11 cellular contexts compared by ENCODE assay signal in the genomic region with DNA sequence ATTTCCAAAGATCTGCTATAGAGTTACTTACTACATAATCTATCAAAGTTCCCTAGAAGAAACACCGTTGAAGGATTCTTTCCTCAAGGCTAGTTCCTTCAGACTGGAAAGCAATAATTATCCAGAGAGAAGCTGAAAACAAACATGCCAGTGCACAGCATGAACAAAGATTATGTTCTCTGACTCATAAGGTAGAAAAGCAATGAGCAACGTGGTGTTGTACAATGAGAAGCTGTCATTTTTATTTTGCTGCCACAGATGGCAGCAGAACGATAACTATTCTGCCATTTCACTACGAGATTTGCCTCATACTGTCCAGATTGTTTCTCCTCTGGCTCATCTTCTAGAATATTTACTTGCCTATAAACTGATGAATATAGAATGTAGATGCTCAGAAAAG. TPM values are rescaled to one million over a fixed set of nuclear protein-coding genes. Genes with fewer than 3 reads are reported as not detected.
A peak's percentile ranks its signal among the peaks of the same experiment; 100 is the strongest.
DNase-seq lines count a peak whose midpoint lies in the region; ATAC-seq and TF ChIP-seq lines count a peak whose summit lies in the region.
"Had no signal": no experiment of that assay in that cellular context is flagged by ENCODE, and none has a peak within 500 bp of the region (broad histone marks: within the 10 kb centered on the region; RNA-seq: fewer than 3 reads in every experiment).

No MANE protein-coding gene starts in this region.

- DNase-seq in ELR (ENCODE audit: low read depth) (peak; percentile 72), NCI-H2227 treated with DMSO at 0.1 percent for 48 hours (lab: John Stamatoyannopoulos, UW) (peak; percentile 75), cardiac fibroblast (ENCODE audit: low read depth in 2 of 2) (peak; percentile 57 to 72), osteocyte (ENCODE audit: extremely low spot score, unreplicated experiment) (no peak), left ventricle myocardium inferior (no peak)
- no peak for DNase-seq in activated CD4-positive, alpha-beta T cell treated with anti-CD3 and anti-CD28 coated beads for 4 hours
- DNase-seq: activated T-cell treated with anti-CD3 and anti-CD28 coated beads for 4 hours, NCI-H1694, T-helper 1 cell had no signal

- peaks cover 3% of the 10 kb centered on the region for H3K36me3 Mint-ChIP-seq in osteocyte (ENCODE audit: unreplicated experiment)

- peak overlapping the region; percentile 69 for H3K27ac Mint-ChIP-seq in osteocyte (ENCODE audit: unreplicated experiment)
- H3K27ac Mint-ChIP-seq: dendritic cell treated with granulocyte-macrophage colony-stimulating factor and Interleukin-4, amounts not matched to agents 40 ng/mL and 50 ng/mL, for 4 days had no signal

- no peaks in the 10 kb centered on the region for H3K9me3 ChIP-seq in left ventricle myocardium inferior (replicated peaks)

- H3K36me3 ChIP-seq in left ventricle myocardium inferior = no peaks in the 10 kb centered on the region

- H3K4me3 Mint-ChIP-seq in osteocyte (ENCODE audit: unreplicated experiment) = no peak overlapping the region
- H3K4me3 Mint-ChIP-seq: dendritic cell treated with granulocyte-macrophage colony-stimulating factor and Interleukin-4, amounts not matched to agents 40 ng/mL and 50 ng/mL, for 4 days had no signal

- H3K27me3 Mint-ChIP-seq in osteocyte (ENCODE audit: unreplicated experiment) = no peaks in the 10 kb centered on the region
- H3K27me3 Mint-ChIP-seq: dendritic cell treated with granulocyte-macrophage colony-stimulating factor and Interleukin-4, amounts not matched to agents 40 ng/mL and 50 ng/mL, for 4 days had no signal

- no peaks in the 10 kb centered on the region for H3K9me3 Mint-ChIP-seq in osteocyte (ENCODE audit: unreplicated experiment)

- no peaks in the 10 kb centered on the region for H3K4me1 ChIP-seq in left ventricle myocardium inferior

- H3K27me3 ChIP-seq in left ventricle myocardium inferior (ENCODE audit: low read depth) = no peaks in the 10 kb centered on the region

- peaks cover 23% of the 10 kb centered on the region for H3K4me1 Mint-ChIP-seq in osteocyte (ENCODE audit: unreplicated experiment)

- TF ChIP-seq CTCF in cardiac fibroblast (IDR thresholded peaks at IDR 0.05; ENCODE audit: low read depth, low read length) (peak; percentile 16), osteocyte (IDR thresholded peaks at IDR 0.05) (peak; percentile 46), left ventricle myocardium inferior (IDR thresholded peaks at IDR 0.05; ENCODE audit: borderline replicate concordance) (no peak)

- H3K4me3 ChIP-seq in cardiac fibroblast (replicated peaks in 1 of 2; ENCODE audit: low read depth in 2 of 2, low read length in 2 of 2) (no peak overlapping the region), left ventricle myocardium inferior (no peak overlapping the region)

- intact Hi-C loops in left ventricle myocardium inferior (cut with micrococcal nuclease) = no loop called here

- ATAC-seq in GM19324 (IDR thresholded peaks at IDR 0.05; ENCODE audit: low FRiP score, unreplicated experiment) = no peak

- H3K27ac ChIP-seq in left ventricle myocardium inferior (replicated peaks) = no peak overlapping the region

RNA-seq across cellular contexts. Expression of a gene that starts 10.7 kb away (rescaled TPM):
- 32.5 and 33.6 TPM in 2 replicates for total RNA-seq in osteocyte
- total RNA-seq in left ventricle myocardium inferior = 10.6 TPM

RNA-seq across cellular contexts. Expression of a gene that starts 11.9 kb away (rescaled TPM):
- 38.3 and 39.3 TPM in 2 replicates for total RNA-seq in osteocyte
- 5.7 TPM for total RNA-seq in left ventricle myocardium inferior

Comparison
In these comparisons a context has a peak if more than half of its experiments do, and no peak if none do; other contexts are left out.
1. DNase-seq: peak in ELR (single experiment), NCI-H2227 treated with DMSO at 0.1 percent for 48 hours (single experiment) and cardiac fibroblast (2 of 2); none in osteocyte (single experiment), left ventricle myocardium inferior (single experiment) and activated CD4-positive, alpha-beta T cell treated with anti-CD3 and anti-CD28 coated beads for 4 hours (0 of 2).